ENCODE assay signal across 16 cellular contexts in genomic region chr2:232137748-232138147, GRCh38.
DNase-seq lines count a peak whose midpoint lies in the region; ATAC-seq and TF ChIP-seq lines count a peak whose summit lies in the region.
"Had no signal": no experiment of that assay in that cellular context is flagged by ENCODE, and none has a peak within 500 bp of the region (broad histone marks: within the 10 kb centered on the region; RNA-seq: fewer than 3 reads in every experiment).

No MANE protein-coding gene starts in this region.

- DNase-seq in A673 (ENCODE audit: low spot score) (peak; percentile 6), OCI-LY7 (ENCODE audit: low spot score) (peak; percentile 79), epithelial cell of prostate (ENCODE audit: low read depth, low spot score) (no peak), left lung (no peak), NCI-H146 treated with DMSO at 0.1 percent for 48 hours (lab: John Stamatoyannopoulos, UW; ENCODE audit: unreplicated experiment) (no peak), trophoblast cell (no peak)
- no peak for DNase-seq in CD4-positive, CD25-positive, alpha-beta regulatory T cell
- DNase-seq: activated CD4-positive, alpha-beta T cell treated with anti-CD3 and anti-CD28 coated beads for 4 hours; activated CD8-positive, alpha-beta memory T cell treated with anti-CD3 and anti-CD28 coated beads, Interleukin-2, amount 50 U/mL, for 4 hours; BE2C; NCI-H2081; nephron progenitor cell; PC-9; T-helper 9 cell had no signal

- H3K4me1 ChIP-seq in A673 (ENCODE audit: insufficient read depth, low read length, poor library complexity, severe bottlenecking) = no peaks in the 10 kb centered on the region
- peaks cover 13% of the 10 kb centered on the region for H3K4me1 ChIP-seq in CD4-positive, CD25-positive, alpha-beta regulatory T cell (ENCODE audit: control insufficient read depth, insufficient read depth, low read length, poor library complexity, severe bottlenecking)
- H3K4me1 ChIP-seq in OCI-LY7 (ENCODE audit: insufficient read depth, low read length, poor library complexity, severe bottlenecking) = peaks cover 28% of the 10 kb centered on the region
- H3K4me1 ChIP-seq in left lung = no peaks in the 10 kb centered on the region
- H3K4me1 ChIP-seq in trophoblast cell (ENCODE audit: control insufficient read depth in 1 of 2, insufficient read depth in 2 of 2, low read length in 2 of 2) = no peaks in the 10 kb centered on the region
- H3K4me1 ChIP-seq: BE2C had no signal

- no peak overlapping the region for H4K8ac ChIP-seq in trophoblast cell (ENCODE audit: low read depth, low read length)

- ATAC-seq in CD4-positive, CD25-positive, alpha-beta regulatory T cell (ENCODE audit: low read depth in 2 of 2) = no peak
- no peak for ATAC-seq in left lung
- no peak for ATAC-seq in HG02610 (IDR thresholded peaks at IDR 0.05; ENCODE audit: unreplicated experiment)

- no peak overlapping the region for H2BK120ac ChIP-seq in trophoblast cell (ENCODE audit: insufficient read depth, low read length, poor library complexity)

- peaks cover 7% of the 10 kb centered on the region for H3K36me3 Mint-ChIP-seq in CD4-positive, CD25-positive, alpha-beta regulatory T cell

- H3K4me1 Mint-ChIP-seq in CD4-positive, CD25-positive, alpha-beta regulatory T cell = peaks cover 21 to 51% (median 41%) of the 10 kb centered on the region in 4 donors
- H3K4me1 Mint-ChIP-seq: nephron progenitor cell had no signal

- no peak overlapping the region for H3K23ac ChIP-seq in trophoblast cell (ENCODE audit: low read length)

- TF ChIP-seq CTCF in A673 (conservative IDR thresholded peaks at IDR 0.05; ENCODE audit: low read depth, low read length) (no peak), OCI-LY7 (conservative IDR thresholded peaks at IDR 0.05; ENCODE audit: low read length) (no peak), left lung (IDR thresholded peaks at IDR 0.05) (no peak)

- H4K20me1 ChIP-seq in OCI-LY7 (ENCODE audit: insufficient read depth, low read length) = no peaks in the 10 kb centered on the region

- H3K79me2 ChIP-seq in OCI-LY7 (ENCODE audit: insufficient read depth, low read depth, low read length) = no peaks in the 10 kb centered on the region
- no peaks in the 10 kb centered on the region for H3K79me2 ChIP-seq in trophoblast cell (ENCODE audit: control insufficient read depth, insufficient read depth, low read length, poor library complexity)

- H3K9me3 ChIP-seq in A673 (ENCODE audit: low read depth, low read length, poor library complexity, severe bottlenecking) (no peaks in the 10 kb centered on the region), OCI-LY7 (ENCODE audit: low read length) (no peaks in the 10 kb centered on the region), left lung (no peaks in the 10 kb centered on the region), trophoblast cell (ENCODE audit: insufficient read depth, low read depth, low read length) (no peaks in the 10 kb centered on the region)
- no peaks in the 10 kb centered on the region for H3K9me3 ChIP-seq in CD4-positive, CD25-positive, alpha-beta regulatory T cell (ENCODE audit: control insufficient read depth in 2 of 2, low read length in 2 of 2)
- H3K9me3 ChIP-seq: BE2C had no signal

- H2BK12ac ChIP-seq in trophoblast cell (ENCODE audit: low read length) = no peak overlapping the region

- H3K36me3 ChIP-seq in A673 (ENCODE audit: insufficient read depth, low read length, poor library complexity, severe bottlenecking) (no peaks in the 10 kb centered on the region), OCI-LY7 (ENCODE audit: insufficient read depth, low read length) (no peaks in the 10 kb centered on the region), left lung (peaks cover 0 to 14% of the 10 kb centered on the region in 2 donors), trophoblast cell (ENCODE audit: control insufficient read depth in 1 of 2, insufficient read depth in 2 of 2, low read length in 2 of 2) (peaks cover 0 to 2% of the 10 kb centered on the region in 2 experiments)
- H3K36me3 ChIP-seq in CD4-positive, CD25-positive, alpha-beta regulatory T cell (ENCODE audit: control insufficient read depth, insufficient read depth, low read length) = peaks cover 7% of the 10 kb centered on the region
- H3K36me3 ChIP-seq: BE2C had no signal

- H3K27ac ChIP-seq in A673 (ENCODE audit: low read depth, low read length, poor library complexity, severe bottlenecking) = no peak overlapping the region
- peak overlapping the region; percentile 44 for H3K27ac ChIP-seq in CD4-positive, CD25-positive, alpha-beta regulatory T cell (ENCODE audit: insufficient read depth, low read length, poor library complexity, severe bottlenecking)
- peak overlapping the region; percentile 60 for H3K27ac ChIP-seq in OCI-LY7 (ENCODE audit: low read depth, low read length, poor library complexity, severe bottlenecking)
- H3K27ac ChIP-seq in epithelial cell of prostate = peak overlapping the region; percentile 53
- H3K27ac ChIP-seq in left lung = no peak overlapping the region
- H3K27ac ChIP-seq in trophoblast cell (ENCODE audit: low read depth, low read length) = no peak overlapping the region
- H3K27ac ChIP-seq: PC-9, SK-N-MC had no signal

- H3K4ac ChIP-seq in trophoblast cell (ENCODE audit: low read depth, low read length) = no peak overlapping the region

- CTCF ChIA-PET in A673 (lab: Charles Lee) = no interaction called here
- CTCF ChIA-PET in OCI-LY7 (lab: Charles Lee; ENCODE audit: unreplicated experiment) = no interaction called here

- H3K27me3 Mint-ChIP-seq in CD4-positive, CD25-positive, alpha-beta regulatory T cell = no peaks in the 10 kb centered on the region

- H3K4me3 ChIP-seq in A673 (ENCODE audit: low read depth, low read length, poor library complexity, severe bottlenecking) = no peak overlapping the region
- H3K4me3 ChIP-seq in CD4-positive, CD25-positive, alpha-beta regulatory T cell (ENCODE audit: low read depth, low read length) = no peak overlapping the region
- H3K4me3 ChIP-seq in OCI-LY7 (ENCODE audit: low read depth, low read length, poor library complexity, severe bottlenecking) = no peak overlapping the region
- no peak overlapping the region for H3K4me3 ChIP-seq in left lung
- no peak overlapping the region for H3K4me3 ChIP-seq in trophoblast cell (ENCODE audit: low read depth, low read length)
- H3K4me3 ChIP-seq: PC-9, SK-N-MC had no signal

- H4K12ac ChIP-seq in trophoblast cell (ENCODE audit: low read depth, low read length) = no peak overlapping the region

- H3K9me3 Mint-ChIP-seq in CD4-positive, CD25-positive, alpha-beta regulatory T cell = no peaks in the 10 kb centered on the region
- H3K9me3 Mint-ChIP-seq: nephron progenitor cell had no signal

- BruUV-seq in A673 (replicated peaks; lab: Mats Ljungman, UMichigan) = no TSS peak
- no TSS peak for BruUV-seq in OCI-LY7 (replicated peaks; lab: Mats Ljungman, UMichigan)

- no peaks in the 10 kb centered on the region for H3K79me1 ChIP-seq in trophoblast cell (ENCODE audit: low read length)

- WGBS in trophoblast cell (ENCODE audit: extremely low coverage, insufficient coverage, insufficient read length) = no CpG with 5 or more reads among the region's 3 CpGs

- H3K9ac ChIP-seq in trophoblast cell (ENCODE audit: low read length) = no peak overlapping the region

- peak overlapping the region; percentile 72 to 88 (median 78) for H3K27ac Mint-ChIP-seq in CD4-positive, CD25-positive, alpha-beta regulatory T cell
- H3K27ac Mint-ChIP-seq: nephron progenitor cell had no signal

- no peak overlapping the region for H3K18ac ChIP-seq in trophoblast cell (ENCODE audit: low read length)

- H3K4me2 ChIP-seq in OCI-LY7 (ENCODE audit: low read length) (peak overlapping the region; percentile 46), trophoblast cell (ENCODE audit: low read length) (no peak overlapping the region)
- H3K4me2 ChIP-seq: PC-9 had no signal

- H2AK5ac ChIP-seq in trophoblast cell (ENCODE audit: low read length) = no peak overlapping the region

- no peaks in the 10 kb centered on the region for H3K9me2 ChIP-seq in OCI-LY7 (ENCODE audit: insufficient read depth, low read length)

- no peak overlapping the region for H4K91ac ChIP-seq in trophoblast cell (ENCODE audit: low read depth, low read length)

- H2AFZ ChIP-seq in OCI-LY7 (ENCODE audit: low read length) (peak overlapping the region; percentile 6; the same call in 1 of the 2 replicates), trophoblast cell (ENCODE audit: insufficient read depth, low read length, poor library complexity) (no peak overlapping the region)
- H2AFZ ChIP-seq: PC-9 had no signal

- no peak overlapping the region for H3K14ac ChIP-seq in trophoblast cell (ENCODE audit: low read length)

- POLR2A ChIA-PET in A673 (lab: Charles Lee; ENCODE audit: low non-redundant PET) = no interaction called here
- POLR2A ChIA-PET in OCI-LY7 (lab: Charles Lee) = interaction anchor here (1.0 to 1.4 kb wide), 2 partner anchors 12 to 37 kb away, joined by 3 to 4 read pairs; no protein-coding TSS in a partner anchor

- H3K27me3 ChIP-seq in A673 (replicated peaks; ENCODE audit: insufficient read depth, low read depth, low read length, poor library complexity) (no peaks in the 10 kb centered on the region), left lung (no peaks in the 10 kb centered on the region), trophoblast cell (ENCODE audit: insufficient read depth, low read length) (no peaks in the 10 kb centered on the region)
- H3K27me3 ChIP-seq in CD4-positive, CD25-positive, alpha-beta regulatory T cell (ENCODE audit: control insufficient read depth, insufficient read depth, low read length) = no peaks in the 10 kb centered on the region
- H3K27me3 ChIP-seq: BE2C had no signal

- intact Hi-C loops in A673 (cut with micrococcal nuclease; ENCODE audit: unreplicated experiment) = no loop called here
- intact Hi-C loops in OCI-LY7 (cut with micrococcal nuclease; ENCODE audit: unreplicated experiment) = no loop called here
- intact Hi-C loops in left lung (cut with DNase I) = loop anchor here in 1 of 2 donors (5.0 kb wide), 1 partner anchor 210 kb away; the partner anchor contains the start of gene NPPC

- no peak overlapping the region for H2BK5ac ChIP-seq in trophoblast cell (ENCODE audit: low read depth, low read length, poor library complexity)

- no peak overlapping the region for H3K4me3 Mint-ChIP-seq in CD4-positive, CD25-positive, alpha-beta regulatory T cell
- H3K4me3 Mint-ChIP-seq: nephron progenitor cell had no signal

Comparison
In these comparisons a context has a peak if more than half of its experiments do, and no peak if none do; other contexts are left out.
1. DNase-seq: peak in A673 (single experiment) and OCI-LY7 (single experiment); none in CD4-positive, CD25-positive, alpha-beta regulatory T cell (0 of 3), epithelial cell of prostate (single experiment), left lung (0 of 2), NCI-H146 treated with DMSO at 0.1 percent for 48 hours (single experiment) and trophoblast cell (0 of 2).
2. H3K27ac ChIP-seq: peak in CD4-positive, CD25-positive, alpha-beta regulatory T cell (single experiment), OCI-LY7 (single experiment) and epithelial cell of prostate (single experiment); none in A673 (single experiment), left lung (0 of 2) and trophoblast cell (single experiment).